Comparison of ENCODE assay signal across 8 cellular contexts in the genomic region with DNA sequence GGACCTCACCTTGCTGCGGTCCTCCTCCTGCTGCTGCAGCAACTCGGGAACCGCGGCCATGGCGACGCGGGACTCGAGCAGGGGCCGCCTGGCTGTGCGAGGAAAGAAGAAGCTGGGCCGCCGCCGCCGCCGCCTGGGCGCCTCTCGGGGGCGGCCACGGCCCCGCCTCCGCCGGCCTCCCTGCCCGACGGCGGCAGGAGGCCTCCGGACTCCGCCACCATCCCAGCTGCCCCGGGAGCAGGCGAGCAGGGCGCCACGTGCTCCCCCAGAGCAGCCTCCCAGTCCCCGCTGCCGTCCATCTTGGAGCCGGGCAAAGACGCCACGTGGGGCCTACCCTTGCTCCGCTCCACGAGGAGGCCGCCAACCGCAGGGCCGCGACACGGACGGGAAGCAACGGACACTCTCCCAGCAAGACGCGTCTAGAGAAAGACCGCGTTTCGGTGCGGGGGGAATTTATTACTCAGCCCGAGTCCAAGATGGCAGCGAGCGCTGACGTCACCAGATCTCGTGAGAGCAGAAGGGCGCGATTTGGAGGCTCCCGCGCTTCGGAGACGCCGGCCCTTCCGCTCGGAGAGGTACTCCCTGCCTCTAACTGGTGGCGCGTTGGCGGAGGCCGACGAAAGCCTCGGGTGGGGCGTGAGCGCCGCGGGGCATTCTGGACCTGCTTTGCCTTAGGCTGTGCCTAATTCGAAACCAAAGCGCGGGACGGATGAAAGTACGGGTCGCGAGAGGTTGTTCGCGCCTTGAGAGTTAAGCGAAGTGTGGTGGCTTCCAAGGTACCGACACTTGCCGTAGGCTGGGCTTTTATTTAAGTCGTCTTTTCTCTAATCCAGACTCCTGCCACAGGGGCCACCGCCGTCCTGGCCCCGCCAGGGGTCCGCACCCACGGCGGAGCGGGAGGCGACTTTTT. TPM values are rescaled to one million over a fixed set of nuclear protein-coding genes. Genes with fewer than 3 reads are reported as not detected.
A peak's percentile ranks its signal among the peaks of the same experiment; 100 is the strongest.
DNase-seq lines count a peak whose midpoint lies in the region; ATAC-seq and TF ChIP-seq lines count a peak whose summit lies in the region.

A gene with protein sequence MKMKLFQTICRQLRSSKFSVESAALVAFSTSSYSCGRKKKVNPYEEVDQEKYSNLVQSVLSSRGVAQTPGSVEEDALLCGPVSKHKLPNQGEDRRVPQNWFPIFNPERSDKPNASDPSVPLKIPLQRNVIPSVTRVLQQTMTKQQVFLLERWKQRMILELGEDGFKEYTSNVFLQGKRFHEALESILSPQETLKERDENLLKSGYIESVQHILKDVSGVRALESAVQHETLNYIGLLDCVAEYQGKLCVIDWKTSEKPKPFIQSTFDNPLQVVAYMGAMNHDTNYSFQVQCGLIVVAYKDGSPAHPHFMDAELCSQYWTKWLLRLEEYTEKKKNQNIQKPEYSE (plus strand): TSS at position 653 of the 910 bp plus-strand sequence. CDS start 842 bp downstream, outside the sequence.
A gene (minus strand): TSS at position 429 of the 910 bp plus-strand sequence. CDS start 369 bp downstream, at position 60.

- H3K27ac ChIP-seq in caudate nucleus (ENCODE audit: low read depth, low read length) = peak within 1 kb of the TSS; percentile 99

- H3K27ac Mint-ChIP-seq in activated B cell treated with CpG ODN at 0.5 μM for 24 hours (peak within 1 kb of the TSS; percentile 97), immature natural killer cell (peak within 1 kb of the TSS; percentile 84 to 97 (median 96))

- TF ChIP-seq CTCF in activated B cell treated with CpG ODN at 0.5 μM for 24 hours (IDR thresholded peaks at IDR 0.05) = no peak

- H3K27me3 Mint-ChIP-seq in activated B cell treated with CpG ODN at 0.5 μM for 24 hours = no peaks in the 10 kb centered on the region
- peaks cover 4 to 19% (median 9%) of the 10 kb centered on the region in 3 donors for H3K27me3 Mint-ChIP-seq in immature natural killer cell (ENCODE audit: low read depth in 3 of 3)

- CTCF ChIA-PET in activated B cell treated with CpG ODN at 0.5 μM for 24 hours (lab: Charles Lee) = interaction anchor here (1.0 to 1.6 kb wide), 3 partner anchors 16 to 30 kb away, joined by 3 to 5 read pairs (median 4); no protein-coding TSS in a partner anchor

- POLR2A ChIA-PET in activated B cell treated with CpG ODN at 0.5 μM for 24 hours (lab: Charles Lee) = interaction anchor here (0.6 to 5.3 kb wide), 15 partner anchors 8 to 539 kb away, joined by 3 to 96 read pairs (median 4); a partner anchor contains a TSS

- peaks cover 78% of the 10 kb centered on the region for H3K4me1 Mint-ChIP-seq in activated B cell treated with CpG ODN at 0.5 μM for 24 hours
- peaks cover 80 to 85% of the 10 kb centered on the region in 2 donors for H3K4me1 Mint-ChIP-seq in immature natural killer cell

- peak; percentile 81 for ATAC-seq in HG03196 (IDR thresholded peaks at IDR 0.05; ENCODE audit: unreplicated experiment)
- ATAC-seq in activated B cell treated with CpG ODN at 0.5 μM for 24 hours (ENCODE audit: low read depth) = peak; percentile 83

- intact Hi-C loops in activated B cell treated with CpG ODN at 0.5 μM for 24 hours (cut with micrococcal nuclease) = loop anchor here (1.0 to 10.0 kb wide), 15 partner anchors 28 to 1946 kb away; a partner anchor contains a TSS

- H3K36me3 Mint-ChIP-seq in activated B cell treated with CpG ODN at 0.5 μM for 24 hours (ENCODE audit: low read depth) (peaks cover 44% of the 10 kb centered on the region), immature natural killer cell (peaks cover 0 to 4% (median 1%) of the 10 kb centered on the region in 3 donors)

- TF ChIP-seq POLR2A in GM18951 (IDR thresholded peaks at IDR 0.05; ENCODE audit: extremely low read depth, insufficient read depth, insufficient read length) = peak; percentile 97

- DNase-seq in AG08395 (ENCODE audit: low spot score) (peak; percentile 98), NCI-H345 (lab: John Stamatoyannopoulos, UW) (peak; percentile 100), activated B cell treated with CpG ODN at 0.5 μM for 24 hours (peak; percentile 98), caudate nucleus (lab: John Stamatoyannopoulos, UW) (peak; percentile 79 to 100 (median 98)), immature natural killer cell (peak; percentile 99 to 100 (median 99)), smooth muscle cell of the brain vasculature (ENCODE audit: low read depth, low spot score) (peak; percentile 99)

- H3K9me3 Mint-ChIP-seq in activated B cell treated with CpG ODN at 0.5 μM for 24 hours (no peaks in the 10 kb centered on the region), immature natural killer cell (no peaks in the 10 kb centered on the region)

- in situ Hi-C loops in GM18951 (cut with MboI; ENCODE audit: low sequenced_read_pairs, unreplicated experiment) = no loop called here

- peak within 1 kb of the TSS; percentile 97 for H3K4me3 Mint-ChIP-seq in activated B cell treated with CpG ODN at 0.5 μM for 24 hours
- peak within 1 kb of the TSS; percentile 88 to 96 (median 94) for H3K4me3 Mint-ChIP-seq in immature natural killer cell

RNA-seq across cellular contexts. Expression of the first gene that starts in this region (rescaled TPM):
- total RNA-seq in activated B cell treated with CpG ODN at 0.5 μM for 24 hours = 19.0 TPM in 2 replicates
- polyA plus RNA-seq in immature natural killer cell = 10 to 100 TPM in 2 of 3 donors, 1 to 10 TPM in 1; 2.9 to 19.9 (median 19.2) TPM

RNA-seq across cellular contexts. Expression of the second gene that starts in this region (rescaled TPM):
- 125 and 139 TPM in 2 replicates for total RNA-seq in activated B cell treated with CpG ODN at 0.5 μM for 24 hours
- polyA plus RNA-seq in immature natural killer cell = 100 to 1,000 TPM in 1 of 3 donors, 10 to 100 TPM in 2; 63.2 to 103 (median 70.6) TPM

Comparison
In these comparisons a context has a peak if more than half of its experiments do, and no peak if none do; other contexts are left out.
1. Peak in every context shown above with its lines: DNase-seq, ATAC-seq and H3K27ac ChIP-seq.